ENCODE assay signal across 1 cellular context in the genomic region with DNA sequence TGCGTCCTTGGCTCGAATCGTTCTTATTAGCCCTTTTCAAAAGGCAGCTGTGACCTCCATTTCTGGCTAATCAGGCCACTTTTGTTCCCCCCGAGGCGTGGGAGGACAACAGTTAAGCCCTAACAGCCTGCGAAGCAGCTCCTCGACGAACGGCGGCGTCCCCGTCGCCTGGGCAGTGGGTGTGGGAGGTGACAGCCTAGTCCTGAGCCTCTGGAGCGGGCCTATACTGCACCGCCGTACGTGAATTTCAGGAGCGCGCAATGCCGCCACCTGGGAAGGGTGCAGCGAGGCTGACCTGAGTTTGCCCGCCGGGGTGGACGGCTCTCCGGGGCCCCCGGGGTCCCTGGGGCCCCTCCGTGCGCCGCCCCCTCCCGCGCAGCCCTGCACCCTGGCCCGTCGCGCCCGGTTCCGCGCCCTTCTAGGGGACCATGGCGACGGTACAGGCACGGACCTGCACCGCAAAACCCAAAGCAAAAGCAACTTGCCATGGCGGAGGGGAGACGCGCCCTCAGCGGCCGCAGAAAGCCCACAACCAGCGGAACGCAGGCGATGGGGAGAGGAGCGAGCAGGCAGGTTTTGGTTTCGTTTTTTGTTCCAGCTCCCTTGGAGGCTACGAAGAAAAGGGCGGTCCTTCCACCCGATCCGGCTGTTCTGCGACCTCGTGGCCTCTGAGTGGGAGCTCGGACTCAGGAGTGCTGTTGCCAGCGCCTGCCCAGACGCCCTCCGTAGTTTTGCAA.
A peak's percentile ranks its signal among the peaks of the same experiment; 100 is the strongest.
TF ChIP-seq lines count a peak whose summit lies in the region.

Gene RBM43 (minus strand): TSS at position 624 of the 737 bp plus-strand sequence. CDS start 136 bp downstream, at position 488.

TF ChIP-seq in K562, 482 proteins besides CTCF, POLR2A, EP300 and RAD21 (continued from another document and continues in another):
- TF ChIP-seq PTRF (tag; IDR thresholded peaks at IDR 0.05) (no peak), ZNF239 (CRISPR knock-in tag; IDR thresholded peaks at IDR 0.05) (0 out of 2 replicates have a peak, but pooled peaks have one; percentile 9), EGR1 (conservative IDR thresholded peaks at IDR 0.05) (peak; percentile 95), KAT8 (IDR thresholded peaks at IDR 0.05; ENCODE audit: low read depth) (no peak), MITF (IDR thresholded peaks at IDR 0.05) (no peak), ZNF212 (CRISPR knock-in tag; IDR thresholded peaks at IDR 0.05) (no peak), ZNF444 (CRISPR knock-in tag; IDR thresholded peaks at IDR 0.05) (no peak), MXI1 (IDR thresholded peaks at IDR 0.05; ENCODE audit: low read depth, low read length) (0 out of 2 replicates have a peak, but pooled peaks have one; percentile 16), NONO (IDR thresholded peaks at IDR 0.05; ENCODE audit: low read depth in 2 of 2, low read length in 1 of 2) (peak; percentile 38 to 57; a peak in 1 of 4 replicates), SMAD2 (IDR thresholded peaks at IDR 0.05; ENCODE audit: low read depth, low read length) (no peak), MAFG (tag; conservative IDR thresholded peaks at IDR 0.05) (no peak), ELF4 (CRISPR knock-in tag; IDR thresholded peaks at IDR 0.05) (no peak), ZNF224 (CRISPR knock-in tag; IDR thresholded peaks at IDR 0.05) (no peak), SMARCB1 (IDR thresholded peaks at IDR 0.05; ENCODE audit: insufficient read length, low read depth) (no peak), ARID1B (IDR thresholded peaks at IDR 0.05) (peak; percentile 13; the same call in 1 of the 2 replicates), ZNF174 (CRISPR knock-in tag; IDR thresholded peaks at IDR 0.05) (no peak), ZNF780A (CRISPR knock-in tag; IDR thresholded peaks at IDR 0.05) (no peak), TEAD1 (CRISPR knock-in tag; IDR thresholded peaks at IDR 0.05) (peak in 1 of 2 experiments; percentile 82; a peak in 1 of 4 replicates), GTF3C2 (IDR thresholded peaks at IDR 0.05; ENCODE audit: borderline replicate concordance, extremely low read depth, insufficient read length) (no peak), ZBTB7A (IDR thresholded peaks at IDR 0.05; ENCODE audit: borderline replicate concordance, control insufficient read depth, low read depth, low read length) (peak; percentile 52; the same call in 1 of the 2 replicates), NCOR1 (IDR thresholded peaks at IDR 0.05) (peak; percentile 43; the same call in 1 of the 2 replicates), TSHZ1 (CRISPR knock-in tag; IDR thresholded peaks at IDR 0.05) (no peak), ZNF57 (CRISPR knock-in tag; IDR thresholded peaks at IDR 0.05) (no peak), FOXM1 (IDR thresholded peaks at IDR 0.05; ENCODE audit: low read depth) (peak; percentile 21; the same call in 1 of the 2 replicates), FOXM1 (CRISPR knock-in tag; IDR thresholded peaks at IDR 0.05; ENCODE audit: low read depth) (no peak; the same call in 1 of the 2 replicates), NCOA6 (IDR thresholded peaks at IDR 0.05) (peak; percentile 75), GATAD2A (IDR thresholded peaks at IDR 0.05) (peak; percentile 85; the same call in 1 of the 2 replicates), NUFIP1 (IDR thresholded peaks at IDR 0.05; ENCODE audit: partially characterized antibody) (no peak), ILF3 (IDR thresholded peaks at IDR 0.05; ENCODE audit: borderline replicate concordance) (no peak; the same call in 1 of the 2 replicates), SIRT6 (IDR thresholded peaks at IDR 0.05; ENCODE audit: low read depth, low read length) (no peak), SMARCA4 (IDR thresholded peaks at IDR 0.05) (no peak; the same call in 1 of the 2 replicates), ZNF431 (CRISPR knock-in tag; IDR thresholded peaks at IDR 0.05) (no peak; the same call in 1 of the 2 replicates), IRF1 (CRISPR knock-in tag; IDR thresholded peaks at IDR 0.05; ENCODE audit: borderline replicate concordance) (0 out of 2 replicates have a peak, but pooled peaks have one; percentile 72), FOXK1 (CRISPR knock-in tag; IDR thresholded peaks at IDR 0.05; ENCODE audit: borderline replicate concordance) (no peak), GTF2A2 (tag; IDR thresholded peaks at IDR 0.05) (no peak), SP1 (CRISPR knock-in tag; IDR thresholded peaks at IDR 0.05) (peak; percentile 65), CBX2 (IDR thresholded peaks at IDR 0.05; ENCODE audit: insufficient read depth, low read length, poor library complexity, severe bottlenecking) (no peak), FOXK2 (conservative IDR thresholded peaks at IDR 0.05 in 1 of 2, IDR thresholded peaks at IDR 0.05 in 1 of 2; ENCODE audit: low read depth in 2 of 2) (peak in 1 of 2 experiments; percentile 57; a peak in 1 of 4 replicates), LARP7 (IDR thresholded peaks at IDR 0.05) (no peak), TAF9B (IDR thresholded peaks at IDR 0.05; ENCODE audit: partially characterized antibody) (peak; percentile 24), TBP (optimal IDR thresholded peaks at IDR 0.05; ENCODE audit: low read depth, low read length) (peak; percentile 68), NFIX (CRISPR knock-in tag; IDR thresholded peaks at IDR 0.05; ENCODE audit: low read depth) (no peak), NR3C1 (CRISPR knock-in tag; IDR thresholded peaks at IDR 0.05) (0 out of 2 replicates have a peak, but pooled peaks have one; percentile 67), KAT7 (CRISPR knock-in tag; IDR thresholded peaks at IDR 0.05; ENCODE audit: borderline replicate concordance) (peak; percentile 96; the same call in 1 of the 2 replicates), LCOR (CRISPR knock-in tag; IDR thresholded peaks at IDR 0.05) (peak; percentile 85)
- TF ChIP-seq, protein P1, sequence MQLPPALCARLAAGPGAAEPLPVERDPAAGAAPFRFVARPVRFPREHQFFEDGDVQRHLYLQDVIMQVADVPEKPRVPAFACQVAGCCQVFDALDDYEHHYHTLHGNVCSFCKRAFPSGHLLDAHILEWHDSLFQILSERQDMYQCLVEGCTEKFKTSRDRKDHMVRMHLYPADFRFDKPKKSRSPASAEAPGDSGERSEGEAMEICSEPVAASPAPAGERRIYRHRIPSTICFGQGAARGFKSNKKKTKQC (CRISPR knock-in tag; IDR thresholded peaks at IDR 0.05) = peak; percentile 38; the same call in 1 of the 2 replicates
- TF ChIP-seq, protein P2, sequence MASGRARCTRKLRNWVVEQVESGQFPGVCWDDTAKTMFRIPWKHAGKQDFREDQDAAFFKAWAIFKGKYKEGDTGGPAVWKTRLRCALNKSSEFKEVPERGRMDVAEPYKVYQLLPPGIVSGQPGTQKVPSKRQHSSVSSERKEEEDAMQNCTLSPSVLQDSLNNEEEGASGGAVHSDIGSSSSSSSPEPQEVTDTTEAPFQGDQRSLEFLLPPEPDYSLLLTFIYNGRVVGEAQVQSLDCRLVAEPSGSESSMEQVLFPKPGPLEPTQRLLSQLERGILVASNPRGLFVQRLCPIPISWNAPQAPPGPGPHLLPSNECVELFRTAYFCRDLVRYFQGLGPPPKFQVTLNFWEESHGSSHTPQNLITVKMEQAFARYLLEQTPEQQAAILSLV (tag; IDR thresholded peaks at IDR 0.05) = no peak
- TF ChIP-seq, protein P3, sequence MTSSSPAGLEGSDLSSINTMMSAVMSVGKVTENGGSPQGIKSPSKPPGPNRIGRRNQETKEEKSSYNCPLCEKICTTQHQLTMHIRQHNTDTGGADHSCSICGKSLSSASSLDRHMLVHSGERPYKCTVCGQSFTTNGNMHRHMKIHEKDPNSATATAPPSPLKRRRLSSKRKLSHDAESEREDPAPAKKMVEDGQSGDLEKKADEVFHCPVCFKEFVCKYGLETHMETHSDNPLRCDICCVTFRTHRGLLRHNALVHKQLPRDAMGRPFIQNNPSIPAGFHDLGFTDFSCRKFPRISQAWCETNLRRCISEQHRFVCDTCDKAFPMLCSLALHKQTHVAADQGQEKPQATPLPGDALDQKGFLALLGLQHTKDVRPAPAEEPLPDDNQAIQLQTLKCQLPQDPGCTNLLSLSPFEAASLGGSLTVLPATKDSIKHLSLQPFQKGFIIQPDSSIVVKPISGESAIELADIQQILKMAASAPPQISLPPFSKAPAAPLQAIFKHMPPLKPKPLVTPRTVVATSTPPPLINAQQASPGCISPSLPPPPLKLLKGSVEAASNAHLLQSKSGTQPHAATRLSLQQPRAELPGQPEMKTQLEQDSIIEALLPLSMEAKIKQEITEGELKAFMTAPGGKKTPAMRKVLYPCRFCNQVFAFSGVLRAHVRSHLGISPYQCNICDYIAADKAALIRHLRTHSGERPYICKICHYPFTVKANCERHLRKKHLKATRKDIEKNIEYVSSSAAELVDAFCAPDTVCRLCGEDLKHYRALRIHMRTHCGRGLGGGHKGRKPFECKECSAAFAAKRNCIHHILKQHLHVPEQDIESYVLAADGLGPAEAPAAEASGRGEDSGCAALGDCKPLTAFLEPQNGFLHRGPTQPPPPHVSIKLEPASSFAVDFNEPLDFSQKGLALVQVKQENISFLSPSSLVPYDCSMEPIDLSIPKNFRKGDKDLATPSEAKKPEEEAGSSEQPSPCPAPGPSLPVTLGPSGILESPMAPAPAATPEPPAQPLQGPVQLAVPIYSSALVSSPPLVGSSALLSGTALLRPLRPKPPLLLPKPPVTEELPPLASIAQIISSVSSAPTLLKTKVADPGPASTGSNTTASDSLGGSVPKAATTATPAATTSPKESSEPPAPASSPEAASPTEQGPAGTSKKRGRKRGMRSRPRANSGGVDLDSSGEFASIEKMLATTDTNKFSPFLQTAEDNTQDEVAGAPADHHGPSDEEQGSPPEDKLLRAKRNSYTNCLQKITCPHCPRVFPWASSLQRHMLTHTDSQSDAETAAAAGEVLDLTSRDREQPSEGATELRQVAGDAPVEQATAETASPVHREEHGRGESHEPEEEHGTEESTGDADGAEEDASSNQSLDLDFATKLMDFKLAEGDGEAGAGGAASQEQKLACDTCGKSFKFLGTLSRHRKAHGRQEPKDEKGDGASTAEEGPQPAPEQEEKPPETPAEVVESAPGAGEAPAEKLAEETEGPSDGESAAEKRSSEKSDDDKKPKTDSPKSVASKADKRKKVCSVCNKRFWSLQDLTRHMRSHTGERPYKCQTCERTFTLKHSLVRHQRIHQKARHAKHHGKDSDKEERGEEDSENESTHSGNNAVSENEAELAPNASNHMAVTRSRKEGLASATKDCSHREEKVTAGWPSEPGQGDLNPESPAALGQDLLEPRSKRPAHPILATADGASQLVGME (CRISPR knock-in tag; IDR thresholded peaks at IDR 0.05) = peak; percentile 62; the same call in 1 of the 2 replicates
